ENCODE assay signal across 1 cellular context in the genomic region with DNA sequence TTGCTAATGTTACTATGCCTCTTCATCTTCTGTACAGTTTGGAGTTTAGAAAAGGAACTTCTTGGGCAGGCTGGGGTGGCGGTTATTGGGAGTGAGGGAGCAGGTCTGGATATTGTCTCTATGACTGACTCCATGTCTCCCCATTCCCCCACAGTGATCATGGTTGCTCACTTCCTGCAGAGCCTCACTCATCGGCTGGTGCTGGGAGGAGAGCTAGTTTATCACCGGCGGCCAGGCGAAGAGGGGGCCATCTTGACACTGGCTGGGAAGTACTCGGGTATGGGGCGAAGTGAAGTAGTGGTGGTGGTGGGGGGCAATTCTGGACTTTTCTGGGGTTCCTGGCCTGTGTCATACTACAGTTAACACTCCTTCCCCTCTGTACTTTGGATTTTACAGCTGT.
TF ChIP-seq lines count a peak whose summit lies in the region.

No MANE protein-coding gene starts in this region.

TF ChIP-seq in K562, 482 proteins besides CTCF, POLR2A, EP300 and RAD21:
- no peak for TF ChIP-seq KDM4B (IDR thresholded peaks at IDR 0.05; ENCODE audit: borderline replicate concordance in 2 of 2, low read depth in 1 of 2)
- TF ChIP-seq HDGF (IDR thresholded peaks at IDR 0.05): no peak
- no peak for TF ChIP-seq E2F3 (CRISPR knock-in tag; IDR thresholded peaks at IDR 0.05)
- TF ChIP-seq RBM34 (IDR thresholded peaks at IDR 0.05; ENCODE audit: borderline replicate concordance, insufficient read depth, low read length): no peak
- no peak for TF ChIP-seq SNIP1 (IDR thresholded peaks at IDR 0.05; ENCODE audit: low read depth)
- TF ChIP-seq, protein P1, sequence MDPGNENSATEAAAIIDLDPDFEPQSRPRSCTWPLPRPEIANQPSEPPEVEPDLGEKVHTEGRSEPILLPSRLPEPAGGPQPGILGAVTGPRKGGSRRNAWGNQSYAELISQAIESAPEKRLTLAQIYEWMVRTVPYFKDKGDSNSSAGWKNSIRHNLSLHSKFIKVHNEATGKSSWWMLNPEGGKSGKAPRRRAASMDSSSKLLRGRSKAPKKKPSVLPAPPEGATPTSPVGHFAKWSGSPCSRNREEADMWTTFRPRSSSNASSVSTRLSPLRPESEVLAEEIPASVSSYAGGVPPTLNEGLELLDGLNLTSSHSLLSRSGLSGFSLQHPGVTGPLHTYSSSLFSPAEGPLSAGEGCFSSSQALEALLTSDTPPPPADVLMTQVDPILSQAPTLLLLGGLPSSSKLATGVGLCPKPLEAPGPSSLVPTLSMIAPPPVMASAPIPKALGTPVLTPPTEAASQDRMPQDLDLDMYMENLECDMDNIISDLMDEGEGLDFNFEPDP (CRISPR knock-in tag; IDR thresholded peaks at IDR 0.05): no peak
- TF ChIP-seq HMGN3 (IDR thresholded peaks at IDR 0.05; ENCODE audit: borderline replicate concordance, extremely low read depth, insufficient read length, low read depth, low read length): no peak
- no peak for TF ChIP-seq CSDE1 (IDR thresholded peaks at IDR 0.05)
- TF ChIP-seq, protein P2, sequence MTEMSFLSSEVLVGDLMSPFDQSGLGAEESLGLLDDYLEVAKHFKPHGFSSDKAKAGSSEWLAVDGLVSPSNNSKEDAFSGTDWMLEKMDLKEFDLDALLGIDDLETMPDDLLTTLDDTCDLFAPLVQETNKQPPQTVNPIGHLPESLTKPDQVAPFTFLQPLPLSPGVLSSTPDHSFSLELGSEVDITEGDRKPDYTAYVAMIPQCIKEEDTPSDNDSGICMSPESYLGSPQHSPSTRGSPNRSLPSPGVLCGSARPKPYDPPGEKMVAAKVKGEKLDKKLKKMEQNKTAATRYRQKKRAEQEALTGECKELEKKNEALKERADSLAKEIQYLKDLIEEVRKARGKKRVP (CRISPR knock-in tag; IDR thresholded peaks at IDR 0.05): no peak
- TF ChIP-seq RNF2 (IDR thresholded peaks at IDR 0.05): no peak
- TF ChIP-seq, protein P3, sequence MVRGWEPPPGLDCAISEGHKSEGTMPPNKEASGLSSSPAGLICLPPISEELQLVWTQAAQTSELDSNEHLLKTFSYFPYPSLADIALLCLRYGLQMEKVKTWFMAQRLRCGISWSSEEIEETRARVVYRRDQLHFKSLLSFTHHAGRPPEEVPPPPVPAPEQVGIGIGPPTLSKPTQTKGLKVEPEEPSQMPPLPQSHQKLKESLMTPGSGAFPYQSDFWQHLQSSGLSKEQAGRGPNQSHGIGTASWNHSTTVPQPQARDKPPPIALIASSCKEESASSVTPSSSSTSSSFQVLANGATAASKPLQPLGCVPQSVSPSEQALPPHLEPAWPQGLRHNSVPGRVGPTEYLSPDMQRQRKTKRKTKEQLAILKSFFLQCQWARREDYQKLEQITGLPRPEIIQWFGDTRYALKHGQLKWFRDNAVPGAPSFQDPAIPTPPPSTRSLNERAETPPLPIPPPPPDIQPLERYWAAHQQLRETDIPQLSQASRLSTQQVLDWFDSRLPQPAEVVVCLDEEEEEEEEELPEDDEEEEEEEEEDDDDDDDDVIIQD (CRISPR knock-in tag; IDR thresholded peaks at IDR 0.05): no peak
- TF ChIP-seq ZNF551 (CRISPR knock-in tag; IDR thresholded peaks at IDR 0.05): no peak
- no peak for TF ChIP-seq TRIM28 (IDR thresholded peaks at IDR 0.05)
- no peak for TF ChIP-seq CBX3 (IDR thresholded peaks at IDR 0.05; ENCODE audit: borderline replicate concordance in 1 of 2, low read length in 2 of 2)
- TF ChIP-seq PTRF (tag; IDR thresholded peaks at IDR 0.05): no peak
- TF ChIP-seq RHOXF2B (CRISPR knock-in tag; conservative IDR thresholded peaks at IDR 0.05): no peak
- TF ChIP-seq NCOA6 (IDR thresholded peaks at IDR 0.05): no peak
